6 cellular contexts compared by ENCODE assay signal in the genomic region with DNA sequence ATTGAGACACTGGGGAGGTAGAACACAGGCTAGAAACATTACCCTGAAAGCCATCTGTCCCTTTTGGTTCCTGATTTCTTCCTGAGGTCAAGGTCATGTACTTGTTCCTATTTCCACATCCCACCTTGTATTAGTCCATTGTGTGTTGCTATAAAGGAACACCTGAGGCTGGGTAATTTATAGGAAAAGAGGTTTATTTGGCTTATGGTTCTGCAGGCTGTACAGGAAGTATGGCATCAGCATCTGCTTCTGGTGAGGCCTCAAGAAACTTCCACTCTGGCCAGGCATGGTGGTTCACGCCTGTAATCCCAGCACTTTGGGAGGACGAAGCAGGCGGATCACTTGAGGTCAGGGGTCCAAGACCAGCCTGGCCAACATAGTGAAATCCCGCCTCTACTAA.
"Had no signal": no experiment of that assay in that cellular context is flagged by ENCODE, and none has a peak within 500 bp of the region (broad histone marks: within the 10 kb centered on the region; RNA-seq: fewer than 3 reads in every experiment).

No MANE protein-coding gene starts in this region.

- H3K4me3 ChIP-seq: GM23338 had no signal

- FAIRE-seq: H1, H54, HTR-8/SVneo had no signal

- DNase-seq: H9, HCEC 1CT had no signal

- ATAC-seq: GM23338 had no signal

- H2AFZ ChIP-seq: GM23338 had no signal

- H3K4me2 ChIP-seq: GM23338 had no signal
